ENCODE assay signal across 18 cellular contexts in genomic region chr11:57428643-57429042, GRCh38. TPM values are rescaled to one million over a fixed set of nuclear protein-coding genes. Genes with fewer than 3 reads are reported as not detected.
DNase-seq lines count a peak whose midpoint lies in the region; ATAC-seq and TF ChIP-seq lines count a peak whose summit lies in the region.
"Had no signal": no experiment of that assay in that cellular context is flagged by ENCODE, and none has a peak within 500 bp of the region (broad histone marks: within the 10 kb centered on the region; RNA-seq: fewer than 3 reads in every experiment).

No MANE protein-coding gene starts in this region.

- TF ChIP-seq CTCF in tibial artery (IDR thresholded peaks at IDR 0.05), result no peak

- no peak overlapping the region for H3K4me2 ChIP-seq in mesenchymal stem cell (ENCODE audit: low read length, poor library complexity, severe bottlenecking)

- H3K4ac ChIP-seq in mesenchymal stem cell (ENCODE audit: low read depth in 1 of 2, low read length in 2 of 2), result no peak overlapping the region

- H3K4me1 ChIP-seq in adipocyte (ENCODE audit: control insufficient read depth, insufficient read depth, low read length) (peaks cover 58% of the 10 kb centered on the region), mesenchymal stem cell (ENCODE audit: control insufficient read depth, insufficient read depth, low read depth, low read length) (peaks cover 31% of the 10 kb centered on the region), tibial artery (peaks cover 0 to 49% (median 43%) of the 10 kb centered on the region in 4 donors)

- no peak overlapping the region for H3K18ac ChIP-seq in mesenchymal stem cell (ENCODE audit: low read depth in 1 of 2, low read length in 2 of 2)

- no peak overlapping the region for H2AK5ac ChIP-seq in mesenchymal stem cell (ENCODE audit: low read length, severe bottlenecking)

- H2BK120ac ChIP-seq in mesenchymal stem cell (ENCODE audit: low read depth, low read length), result no peak overlapping the region

- H3K27me3 ChIP-seq in adipocyte (replicated peaks; ENCODE audit: control insufficient read depth, insufficient read depth, low read length) (no peaks in the 10 kb centered on the region), mesenchymal stem cell (ENCODE audit: control insufficient read depth in 1 of 2, insufficient read depth in 1 of 2, low read length in 2 of 2) (no peaks in the 10 kb centered on the region), tibial artery (no peaks in the 10 kb centered on the region)
- H3K27me3 ChIP-seq: BLaER1 treated with 17β-estradiol and CSF1 and Interleukin-3, amounts not matched to agents 10 nM and 100 nM had no signal

- no peak overlapping the region for H2BK12ac ChIP-seq in mesenchymal stem cell (ENCODE audit: low read length in 2 of 2)

- H3K23ac ChIP-seq in mesenchymal stem cell (ENCODE audit: low read length in 2 of 2), result no peak overlapping the region

- H2BK15ac ChIP-seq in mesenchymal stem cell (ENCODE audit: low read depth, poor library complexity, severe bottlenecking), result no peak overlapping the region

- no peaks in the 10 kb centered on the region for H3K79me1 ChIP-seq in mesenchymal stem cell (replicated peaks; ENCODE audit: low read length, poor library complexity, severe bottlenecking)

- intact Hi-C loops in tibial artery (cut with DNase I; ENCODE audit: low total_unique reads), result no loop called here

- 87% methylated on average over 5 of the region's 5 CpGs for WGBS in mesenchymal stem cell

- no peak for ATAC-seq in GM18861 (IDR thresholded peaks at IDR 0.05; ENCODE audit: unreplicated experiment)
- ATAC-seq: PC-3 had no signal

- TF ChIP-seq POLR2A in erythroblast (IDR thresholded peaks at IDR 0.05; ENCODE audit: low read length), result no peak

- H4K8ac ChIP-seq in mesenchymal stem cell (ENCODE audit: low read length), result no peak overlapping the region

- H3K14ac ChIP-seq in mesenchymal stem cell (ENCODE audit: low read length in 2 of 2), result no peak overlapping the region

- H3K4me3 ChIP-seq in adipocyte (ENCODE audit: low read length), result no peak overlapping the region
- no peak overlapping the region for H3K4me3 ChIP-seq in mesenchymal stem cell (ENCODE audit: insufficient read depth in 1 of 2, low read depth in 1 of 2, low read length in 2 of 2)
- no peak overlapping the region for H3K4me3 ChIP-seq in tibial artery
- H3K4me3 ChIP-seq: BLaER1 treated with 17β-estradiol and CSF1 and Interleukin-3, amounts not matched to agents 10 nM and 100 nM; SJCRH30 had no signal

- DNase-seq in adipocyte (ENCODE audit: low read depth) (no peak), erythroblast (lab: John Stamatoyannopoulos, UW) (peak; percentile 34 to 60), mesenchymal stem cell (no peak), tibial artery (no peak), SKM-1 (lab: John Stamatoyannopoulos, UW; ENCODE audit: unreplicated experiment) (no peak), RKO (ENCODE audit: low spot score) (no peak), cerebellar nuclear complex (lab: John Stamatoyannopoulos, UW) (no peak)
- DNase-seq: CD8-positive, alpha-beta memory T cell; KG1; NCI-H1694 treated with DMSO at 0.1 percent for 48 hours; NCI-H2107; NCI-H2227 treated with DMSO at 0.1 percent for 48 hours; NCI-H524 treated with DMSO at 0.1 percent for 48 hours; PC-3; SJCRH30 had no signal

- H3K9me3 ChIP-seq in adipocyte (ENCODE audit: control insufficient read depth, low read length) (no peaks in the 10 kb centered on the region), mesenchymal stem cell (ENCODE audit: control insufficient read depth, low read length) (no peaks in the 10 kb centered on the region), tibial artery (no peaks in the 10 kb centered on the region)
- H3K9me3 ChIP-seq: BLaER1 treated with 17β-estradiol and CSF1 and Interleukin-3, amounts not matched to agents 10 nM and 100 nM; SJCRH30 had no signal

- no peaks in the 10 kb centered on the region for H3K36me3 ChIP-seq in adipocyte (ENCODE audit: control insufficient read depth, insufficient read depth, low read length, severe bottlenecking)
- peaks cover 0 to 24% of the 10 kb centered on the region in 2 experiments for H3K36me3 ChIP-seq in mesenchymal stem cell (ENCODE audit: control insufficient read depth in 1 of 2, insufficient read depth in 2 of 2, low read depth in 1 of 2, low read length in 2 of 2)
- H3K36me3 ChIP-seq in tibial artery, result peaks cover 0 to 7% (median 7%) of the 10 kb centered on the region in 3 donors
- H3K36me3 ChIP-seq: SJCRH30 had no signal

- H3K9ac ChIP-seq in adipocyte (ENCODE audit: low read length), result peak overlapping the region; percentile 88
- H3K9ac ChIP-seq in mesenchymal stem cell (ENCODE audit: low read length), result peak overlapping the region; percentile 96
- H3K9ac ChIP-seq: BLaER1 treated with 17β-estradiol and CSF1 and Interleukin-3, amounts not matched to agents 10 nM and 100 nM had no signal

- no peak overlapping the region for H2AFZ ChIP-seq in mesenchymal stem cell (ENCODE audit: low read depth, low read length)

- no peak overlapping the region for H2BK5ac ChIP-seq in mesenchymal stem cell (ENCODE audit: low read depth, low read length, poor library complexity, severe bottlenecking)

- H3K27ac ChIP-seq in mesenchymal stem cell (ENCODE audit: low read length, poor library complexity, severe bottlenecking), result no peak overlapping the region
- H3K27ac ChIP-seq in tibial artery, result peak overlapping the region; percentile 87 to 90
- H3K27ac ChIP-seq: SJCRH30 had no signal

- no peak overlapping the region for H4K91ac ChIP-seq in mesenchymal stem cell (ENCODE audit: low read length)

RNA-seq across cellular contexts. Expression of gene SLC43A3, which starts 1.7 kb away (rescaled TPM):
- 3.9 TPM for polyA plus RNA-seq in mesenchymal stem cell (2013, experiment 1 of 2)
- 3.8 TPM for polyA plus RNA-seq in mesenchymal stem cell (2013, experiment 2 of 2)

RNA-seq across cellular contexts. Expression of gene RTN4RL2, which starts 31.7 kb away (rescaled TPM):
- 0.28 TPM for polyA plus RNA-seq in mesenchymal stem cell (2013, experiment 1 of 2)
- 0.22 TPM for polyA plus RNA-seq in mesenchymal stem cell (2013, experiment 2 of 2)

RNA-seq across cellular contexts. Expression of gene PRG2, which starts 38.2 kb away (rescaled TPM):
- polyA plus RNA-seq in mesenchymal stem cell (2013, experiment 1 of 2), result not detected
- polyA plus RNA-seq in mesenchymal stem cell (2013, experiment 2 of 2), result 0.04 TPM
- polyA plus RNA-seq: CD8-positive, alpha-beta memory T cell had no signal

RNA-seq across cellular contexts. Expression of gene PRG3, which starts 47.7 kb away (rescaled TPM):
- not detected for polyA plus RNA-seq in mesenchymal stem cell (2013, experiment 1 of 2)
- polyA plus RNA-seq in mesenchymal stem cell (2013, experiment 2 of 2), result not detected
- polyA plus RNA-seq: CD8-positive, alpha-beta memory T cell; H1 had no signal

Comparison
In these comparisons a context has a peak if more than half of its experiments do, and no peak if none do; other contexts are left out.
1. DNase-seq: peak in erythroblast (2 of 2); none in adipocyte (single experiment), mesenchymal stem cell (single experiment), tibial artery (0 of 2), SKM-1 (single experiment), RKO (single experiment) and cerebellar nuclear complex (0 of 2).